ENCODE assay signal across 27 cellular contexts in genomic region chr18:8019600-8019999, GRCh38.
"Had no signal": no experiment of that assay in that cellular context is flagged by ENCODE, and none has a peak within 500 bp of the region (broad histone marks: within the 10 kb centered on the region; RNA-seq: fewer than 3 reads in every experiment).

No MANE protein-coding gene starts in this region.

- H3K36me3 ChIP-seq: left ventricle myocardium inferior, ovary, prostate gland, stomach, tibial artery, upper lobe of right lung had no signal

- H3K4me3 ChIP-seq: left ventricle myocardium inferior, lung, mucosa of descending colon, ovary, prostate gland, skin epidermis, stomach, testis, tibial artery, upper lobe of right lung had no signal

- H3K4me1 ChIP-seq: prostate gland, testis, upper lobe of right lung had no signal

- H3K27ac ChIP-seq: left ventricle myocardium inferior, ovary, prostate gland, skin epidermis, stomach, testis, tibial artery, upper lobe of right lung had no signal

- ATAC-seq: mucosa of descending colon; naive thymus-derived CD4-positive, alpha-beta T cell; natural killer cell treated with Interleukin-12 subunit alpha and Interleukin-12 subunit beta and Interleukin-15 and Interleukin-18, amount 100 ng/mL, for 72 hours; right cardiac atrium; sciatic nerve; stimulated activated naive B cell treated with anti-CD40 and anti-IgM and Interleukin-4, amounts not matched to agents 10 μg/mL and 1 μg/mL and 100 μg/mL, for 72 hours; stimulated activated naive CD8-positive, alpha-beta T cell treated with anti-CD3 and anti-CD28 coated beads, Interleukin-15, Interleukin-2, amounts not matched to agents 100 U/mL and 50 U/mL, for 24 hours; upper lobe of right lung had no signal

- FAIRE-seq: islet of Langerhans had no signal

- H3K27me3 ChIP-seq: ovary, stomach, testis, tibial artery, upper lobe of right lung had no signal

- DNase-seq: hypothalamus; immature natural killer cell; left ventricle myocardium inferior; midbrain; mucosa of descending colon; naive thymus-derived CD4-positive, alpha-beta T cell; ovary; posterior cingulate gyrus; retina; right cardiac atrium; stimulated activated CD4-positive, alpha-beta T cell treated with anti-CD3 and anti-CD28 coated beads, Interleukin-12 subunit alpha, Interleukin-12 subunit beta, amount 100 ng/mL, for 4 hours; stimulated activated CD4-positive, alpha-beta T cell treated with anti-CD3 and anti-CD28 coated beads, Interleukin-15, amount 100 ng/mL, for 24 hours; stimulated activated CD4-positive, alpha-beta T cell treated with anti-CD3 and anti-CD28 coated beads, Interleukin-2, amount 100 ng/mL, for 24 hours; stimulated activated CD4-positive, alpha-beta T cell treated with anti-CD3 and anti-CD28 coated beads, Interleukin-4, amount 100 ng/mL, for 1 hour; stimulated activated naive B cell treated with anti-CD40 and anti-IgM and Interleukin-4, amounts not matched to agents 10 μg/mL and 1 μg/mL and 100 μg/mL, for 72 hours; stimulated activated naive CD8-positive, alpha-beta T cell treated with anti-CD3 and anti-CD28 coated beads, Interleukin-15, Interleukin-2, amounts not matched to agents 100 U/mL and 50 U/mL, for 24 hours; stomach; testis; tibial artery; trophoblast cell; upper lobe of right lung had no signal

- H3K9me3 ChIP-seq: left ventricle myocardium inferior, mucosa of descending colon, ovary, prostate gland, stomach, testis, tibial artery, upper lobe of right lung had no signal
